8 cellular contexts compared by ENCODE assay signal in the genomic region with DNA sequence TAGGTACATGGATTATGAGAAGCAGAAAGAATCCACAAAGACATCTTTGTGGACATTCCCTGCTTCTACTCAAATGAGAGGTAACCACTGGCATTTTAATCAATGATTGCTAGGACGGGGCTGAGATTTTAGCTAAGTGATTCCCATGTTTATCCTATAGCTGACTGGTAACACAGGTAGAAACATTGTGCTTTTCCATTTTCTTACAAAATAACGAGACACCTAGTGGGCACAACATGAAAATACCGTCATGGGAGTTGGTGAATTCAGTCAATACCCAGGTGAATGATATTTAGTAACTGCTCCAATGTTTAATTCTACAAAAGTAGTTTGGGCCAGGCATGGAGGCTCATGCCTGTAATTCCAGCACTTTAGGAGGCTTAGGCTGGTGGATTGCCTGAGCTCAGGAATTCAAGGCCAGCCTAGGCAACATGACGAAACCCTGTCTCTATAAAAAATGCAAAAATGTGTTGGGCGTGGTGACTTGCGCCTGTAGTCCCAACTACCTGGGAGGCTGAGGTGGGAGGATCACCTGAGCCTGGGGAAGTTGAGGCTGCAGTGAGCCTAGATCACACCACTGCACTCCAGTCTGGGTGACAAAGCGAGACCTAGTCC. TPM values are rescaled to one million over a fixed set of nuclear protein-coding genes. Genes with fewer than 3 reads are reported as not detected.
A peak's percentile ranks its signal among the peaks of the same experiment; 100 is the strongest.
DNase-seq lines count a peak whose midpoint lies in the region; ATAC-seq and TF ChIP-seq lines count a peak whose summit lies in the region.

No MANE protein-coding gene starts in this region.

- no peak overlapping the region for H2AFZ ChIP-seq in hepatocyte

- peak overlapping the region; percentile 41 for H3K27ac Mint-ChIP-seq in type B pancreatic cell

- 61% methylated on average over 7 of the region's 7 CpGs for WGBS in hepatocyte (ENCODE audit: low lambda C conversion rate, missing lambda C conversion rate)

- no peak overlapping the region for H3K4me2 ChIP-seq in hepatocyte

- no peaks in the 10 kb centered on the region for H3K9me2 ChIP-seq in hepatocyte (replicated peaks; ENCODE audit: insufficient read depth)

- no peaks in the 10 kb centered on the region for H3K27me3 ChIP-seq in hepatocyte

- TF ChIP-seq CTCF in WI38 (IDR thresholded peaks at IDR 0.05; ENCODE audit: low read depth, low read length) (peak; percentile 13; the same call in 1 of the 2 replicates), hepatocyte (IDR thresholded peaks at IDR 0.05; ENCODE audit: poor library complexity) (peak; percentile 50), type B pancreatic cell (conservative IDR thresholded peaks at IDR 0.05) (peak; percentile 66)

- ATAC-seq in esophagus mucosa: no peak
- no peak for ATAC-seq in HG03342 (IDR thresholded peaks at IDR 0.05; ENCODE audit: unreplicated experiment)

- H3K9me3 ChIP-seq in hepatocyte (ENCODE audit: low read depth): no peaks in the 10 kb centered on the region

- H3K27me3 Mint-ChIP-seq in type B pancreatic cell: no peaks in the 10 kb centered on the region

- peaks cover 19% of the 10 kb centered on the region for H3K4me1 ChIP-seq in hepatocyte (ENCODE audit: insufficient read depth)

- H3K79me2 ChIP-seq in hepatocyte: no peaks in the 10 kb centered on the region

- no peak overlapping the region for H3K4me3 Mint-ChIP-seq in type B pancreatic cell

- H4K20me1 ChIP-seq in hepatocyte (ENCODE audit: insufficient read depth, poor library complexity, severe bottlenecking): no peaks in the 10 kb centered on the region

- H3K9me3 Mint-ChIP-seq in type B pancreatic cell: no peaks in the 10 kb centered on the region

- peaks cover 41% of the 10 kb centered on the region for H3K4me1 Mint-ChIP-seq in type B pancreatic cell (ENCODE audit: unreplicated experiment)

- no peaks in the 10 kb centered on the region for H3K36me3 Mint-ChIP-seq in type B pancreatic cell

- peak; percentile 35 for DNase-seq in NCI-H2107 treated with DMSO at 0.1 percent for 48 hours (lab: John Stamatoyannopoulos, UW; ENCODE audit: unreplicated experiment)
- DNase-seq in NCI-H2107 (lab: John Stamatoyannopoulos, UW): no peak
- DNase-seq in HT-29 (ENCODE audit: low spot score): peak; percentile 68
- DNase-seq in hepatocyte (ENCODE audit: low spot score): peak; percentile 58
- DNase-seq in type B pancreatic cell (ENCODE audit: extremely low spot score, unreplicated experiment): no peak

- no peaks in the 10 kb centered on the region for H3K36me3 ChIP-seq in hepatocyte (replicated peaks; ENCODE audit: insufficient read depth, low read depth)

- H3K27ac ChIP-seq in hepatocyte: no peak overlapping the region

- H3K4me3 ChIP-seq in WI38 (ENCODE audit: low read depth, low read length): no peak overlapping the region
- H3K4me3 ChIP-seq in hepatocyte: no peak overlapping the region

RNA-seq across cellular contexts. Expression of a gene that starts 37.2 kb away (rescaled TPM):
- total RNA-seq in HT-29 (2014; rRNA removed; shearing (Covaris generic)): 9.0 and 9.7 TPM in 2 replicates
- total RNA-seq in hepatocyte (19.7 and 20.7 TPM in 2 replicates), type B pancreatic cell (ENCODE audit: low replicate concordance) (13.4 and 13.6 TPM in 2 replicates), esophagus mucosa (10.9 TPM)
- polyA plus RNA-seq in hepatocyte: 3.2 and 3.9 TPM in 2 replicates

RNA-seq across cellular contexts. Expression of a gene that starts 40.0 kb away (rescaled TPM):
- total RNA-seq in HT-29 (2014; rRNA removed; shearing (Covaris generic)): 233 and 329 TPM in 2 replicates
- total RNA-seq in hepatocyte (306 and 309 TPM in 2 replicates), type B pancreatic cell (ENCODE audit: low replicate concordance) (266 and 484 TPM in 2 replicates), esophagus mucosa (458 TPM)
- 247 and 248 TPM in 2 replicates for polyA plus RNA-seq in hepatocyte

Comparison
In these comparisons a context has a peak if more than half of its experiments do, and no peak if none do; other contexts are left out.
1. DNase-seq: peak in NCI-H2107 treated with DMSO at 0.1 percent for 48 hours (single experiment), HT-29 (single experiment) and hepatocyte (single experiment); none in NCI-H2107 (single experiment) and type B pancreatic cell (single experiment).
2. CTCF ChIP-seq: peak in every context shown above with its lines; median percentile 66 in type B pancreatic cell; 50 in hepatocyte; 13 in WI38.